ENCODE assay signal across 19 cellular contexts in the genomic region with DNA sequence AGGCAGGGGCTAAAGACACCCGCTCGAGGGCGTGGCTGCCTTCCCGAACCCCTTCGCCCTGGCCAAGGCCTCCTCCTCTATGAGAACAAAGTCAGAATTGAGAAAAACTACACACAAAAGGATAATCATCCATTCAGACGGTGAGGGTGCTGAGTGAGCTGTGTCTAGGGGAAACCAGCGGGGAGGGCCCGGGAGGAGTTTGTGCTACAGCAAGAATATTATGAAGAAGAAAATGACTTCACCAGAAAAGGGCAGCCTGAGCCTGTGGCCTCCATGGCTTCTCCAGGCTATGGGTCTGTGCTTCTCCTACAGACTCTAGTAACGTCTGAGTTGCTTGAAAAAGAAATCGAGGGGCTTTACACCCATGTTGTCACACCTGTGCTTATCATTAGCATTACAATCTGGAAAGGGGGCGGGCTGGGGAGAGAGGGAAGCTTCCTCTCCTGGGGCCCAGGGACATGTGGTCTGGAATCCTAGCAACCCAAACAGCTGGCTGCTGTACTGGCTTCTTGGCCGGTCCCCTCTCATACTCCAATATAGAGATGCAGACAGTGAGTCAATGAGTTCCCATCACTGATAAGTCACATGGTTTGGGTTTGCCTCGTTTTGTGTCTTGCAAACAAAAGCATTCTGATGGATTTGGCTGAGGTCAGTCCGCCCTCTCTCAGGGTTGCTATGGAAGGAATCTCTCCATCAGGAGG. TPM values are rescaled to one million over a fixed set of nuclear protein-coding genes. Genes with fewer than 3 reads are reported as not detected.
DNase-seq lines count a peak whose midpoint lies in the region; ATAC-seq, FAIRE-seq and TF ChIP-seq lines count a peak whose summit lies in the region.
"Had no signal": no experiment of that assay in that cellular context is flagged by ENCODE, and none has a peak within 500 bp of the region (broad histone marks: within the 10 kb centered on the region; RNA-seq: fewer than 3 reads in every experiment).

No MANE protein-coding gene starts in this region.

- H3K27ac ChIP-seq in heart left ventricle (peak overlapping the region in 1 of 12 donors; percentile 48), right atrium auricular region (no peak overlapping the region), SJCRH30 (no peak overlapping the region), iPS-20b (ENCODE audit: low read length) (peak overlapping the region; percentile 2)
- H3K27ac ChIP-seq: psoas muscle had no signal

- H3K9me3 ChIP-seq in heart left ventricle (no peaks in the 10 kb centered on the region), right atrium auricular region (no peaks in the 10 kb centered on the region), SJCRH30 (replicated peaks) (no peaks in the 10 kb centered on the region), iPS-20b (ENCODE audit: insufficient read depth, low read depth, low read length) (no peaks in the 10 kb centered on the region)
- H3K9me3 ChIP-seq: BE2C, psoas muscle had no signal

- ATAC-seq in heart left ventricle = peak in 3 of 4 donors; percentile 37 to 86 (median 69)
- ATAC-seq in activated naive CD8-positive, alpha-beta T cell treated with anti-CD3 and anti-CD28 coated beads, Interleukin-2, amount 50 U/mL, for 24 hours = no peak
- ATAC-seq in left lobe of liver = no peak
- ATAC-seq: activated T-cell treated with anti-CD3 and anti-CD28 coated beads, Interleukin-2, amount 50 U/mL, for 72 hours; effector memory CD8-positive, alpha-beta T cell had no signal

- H3K27me3 ChIP-seq in heart left ventricle = peaks cover 0 to 20% (median 0%) of the 10 kb centered on the region in 9 donors
- no peaks in the 10 kb centered on the region for H3K27me3 ChIP-seq in right atrium auricular region
- no peaks in the 10 kb centered on the region for H3K27me3 ChIP-seq in SJCRH30
- peaks cover 15% of the 10 kb centered on the region for H3K27me3 ChIP-seq in iPS-20b (ENCODE audit: insufficient read depth, low read length)
- H3K27me3 ChIP-seq: BE2C had no signal

- no peak for TF ChIP-seq POLR2A in heart left ventricle (IDR thresholded peaks at IDR 0.05)

- intact Hi-C loops in heart left ventricle (cut with DNase I) = loop anchor here in 8 of 10 donors (2.0 to 10.0 kb wide), 6 partner anchors 412 to 1196 kb away; no protein-coding TSS in a partner anchor

- no peaks in the 10 kb centered on the region for H3K36me3 ChIP-seq in heart left ventricle
- no peaks in the 10 kb centered on the region for H3K36me3 ChIP-seq in right atrium auricular region
- H3K36me3 ChIP-seq in SJCRH30 = no peaks in the 10 kb centered on the region
- H3K36me3 ChIP-seq in iPS-20b (ENCODE audit: insufficient read depth, low read depth, low read length) = no peaks in the 10 kb centered on the region
- H3K36me3 ChIP-seq: BE2C had no signal

- DNase-seq in heart left ventricle (peak in 4 of 5 donors; percentile 28 to 62 (median 38)), right atrium auricular region (ENCODE audit: low spot score) (no peak), SJCRH30 (peak; percentile 65 to 74), urothelium cell line (ENCODE audit: low spot score) (peak; percentile 27), kidney glomerular epithelial cell (lab: John Stamatoyannopoulos, UW) (no peak), left lobe of liver (ENCODE audit: low spot score) (no peak)
- no peak for DNase-seq in activated naive CD8-positive, alpha-beta T cell treated with anti-CD3 and anti-CD28 coated beads, Interleukin-2, amount 50 U/mL, for 24 hours
- DNase-seq: activated CD4-positive, alpha-beta T cell treated with anti-CD3 and anti-CD28 coated beads, Interleukin-2, amount 10 ng/mL, durations not matched to agents 24 days and 14 days; activated T-cell treated with anti-CD3 and anti-CD28 coated beads, Interleukin-2, amount 50 U/mL, for 72 hours; BE2C; effector memory CD8-positive, alpha-beta T cell; GDM1; KBM-7; NCI-H1930; psoas muscle; stimulated activated CD4-positive, alpha-beta T cell treated with anti-CD3 and anti-CD28 coated beads, Interleukin-4, amount 100 ng/mL, for 4 hours; stimulated activated naive CD4-positive, alpha-beta T cell had no signal

- H3K9ac ChIP-seq in iPS-20b (ENCODE audit: low read depth, low read length) = peak overlapping the region; percentile 40; the same call in 1 of the 2 replicates

- H3K4me3 ChIP-seq in heart left ventricle (no peak overlapping the region), right atrium auricular region (no peak overlapping the region), SJCRH30 (no peak overlapping the region), iPS-20b (ENCODE audit: low read length) (peak overlapping the region; percentile 8; the same call in 1 of the 2 replicates)
- H3K4me3 ChIP-seq: psoas muscle had no signal

- no peaks in the 10 kb centered on the region for H3K36me3 Mint-ChIP-seq in activated naive CD8-positive, alpha-beta T cell treated with anti-CD3 and anti-CD28 coated beads, Interleukin-2, amount 50 U/mL, for 24 hours (ENCODE audit: low read depth)
- H3K36me3 Mint-ChIP-seq: mesothelial cell of epicardium had no signal

- H3K27ac Mint-ChIP-seq in activated naive CD8-positive, alpha-beta T cell treated with anti-CD3 and anti-CD28 coated beads, Interleukin-2, amount 50 U/mL, for 24 hours = no peak overlapping the region
- H3K27ac Mint-ChIP-seq: activated CD4-positive, alpha-beta T cell treated with anti-CD3 and anti-CD28 coated beads, Interleukin-2, amount 10 ng/mL, durations not matched to agents 24 days and 14 days; activated T-cell treated with anti-CD3 and anti-CD28 coated beads, Interleukin-2, amount 50 U/mL, for 72 hours; effector memory CD8-positive, alpha-beta T cell; mesothelial cell of epicardium had no signal

- H3K4me1 Mint-ChIP-seq in activated naive CD8-positive, alpha-beta T cell treated with anti-CD3 and anti-CD28 coated beads, Interleukin-2, amount 50 U/mL, for 24 hours = peaks cover 2% of the 10 kb centered on the region

- peaks cover 23% of the 10 kb centered on the region for H3K27me3 Mint-ChIP-seq in activated naive CD8-positive, alpha-beta T cell treated with anti-CD3 and anti-CD28 coated beads, Interleukin-2, amount 50 U/mL, for 24 hours

- H3K4me1 ChIP-seq in heart left ventricle = peaks cover 0 to 6% (median 0%) of the 10 kb centered on the region in 12 donors
- peaks cover 0 to 6% of the 10 kb centered on the region in 2 donors for H3K4me1 ChIP-seq in right atrium auricular region
- H3K4me1 ChIP-seq in SJCRH30 = peaks cover 18% of the 10 kb centered on the region
- peaks cover 30% of the 10 kb centered on the region for H3K4me1 ChIP-seq in iPS-20b (ENCODE audit: insufficient read depth, low read length)
- H3K4me1 ChIP-seq: BE2C, psoas muscle had no signal

- no peak overlapping the region for H3K4me3 Mint-ChIP-seq in activated naive CD8-positive, alpha-beta T cell treated with anti-CD3 and anti-CD28 coated beads, Interleukin-2, amount 50 U/mL, for 24 hours
- H3K4me3 Mint-ChIP-seq: activated CD4-positive, alpha-beta T cell treated with anti-CD3 and anti-CD28 coated beads, Interleukin-2, amount 10 ng/mL, durations not matched to agents 24 days and 14 days; activated T-cell treated with anti-CD3 and anti-CD28 coated beads, Interleukin-2, amount 50 U/mL, for 72 hours; effector memory CD8-positive, alpha-beta T cell; mesothelial cell of epicardium had no signal

- no peak for FAIRE-seq in urothelium cell line (lab: Jason Lieb, UNC)

- H3K9me3 Mint-ChIP-seq in activated naive CD8-positive, alpha-beta T cell treated with anti-CD3 and anti-CD28 coated beads, Interleukin-2, amount 50 U/mL, for 24 hours = no peaks in the 10 kb centered on the region
- H3K9me3 Mint-ChIP-seq: activated CD4-positive, alpha-beta T cell treated with anti-CD3 and anti-CD28 coated beads, Interleukin-2, amount 10 ng/mL, durations not matched to agents 24 days and 14 days; activated T-cell treated with anti-CD3 and anti-CD28 coated beads, Interleukin-2, amount 50 U/mL, for 72 hours; effector memory CD8-positive, alpha-beta T cell; mesothelial cell of epicardium had no signal

- WGBS in heart left ventricle, 4 donors = 57 to 66% (median 63%) methylated on average over 13 to 14 of the region's 14 CpGs

- no peak for TF ChIP-seq CTCF in heart left ventricle (IDR thresholded peaks at IDR 0.05)
- TF ChIP-seq CTCF in right atrium auricular region (IDR thresholded peaks at IDR 0.05) = no peak

RNA-seq across cellular contexts. Expression of gene ARL4C, which starts 52.0 kb away (rescaled TPM):
- total RNA-seq in heart left ventricle = 10 to 100 TPM in 2 of 9 donors, 1 to 10 TPM in 7; 1.1 to 16.3 (median 2.5) TPM
- 1 to 10 TPM in 1 of 2 donors, under 1 TPM in 1; 0.80 to 1.2 TPM for polyA plus RNA-seq in heart left ventricle
- 1 to 10 TPM; 3.1 to 3.4 TPM for total RNA-seq in right atrium auricular region
- total RNA-seq in SJCRH30 (2014; rRNA removed; shearing (Covaris generic)) = 12.2 and 13.0 TPM in 2 replicates
- total RNA-seq in left lobe of liver = 3.0 TPM

Comparison
In these comparisons a context has a peak if more than half of its experiments do, and no peak if none do; other contexts are left out.
1. DNase-seq: peak in heart left ventricle (4 of 5), SJCRH30 (2 of 2) and urothelium cell line (single experiment); none in right atrium auricular region (single experiment), activated naive CD8-positive, alpha-beta T cell treated with anti-CD3 and anti-CD28 coated beads, Interleukin-2, amount 50 U/mL, for 24 hours (single experiment), kidney glomerular epithelial cell (single experiment) and left lobe of liver (single experiment).
2. ATAC-seq: peak in heart left ventricle (3 of 4); none in activated naive CD8-positive, alpha-beta T cell treated with anti-CD3 and anti-CD28 coated beads, Interleukin-2, amount 50 U/mL, for 24 hours (single experiment) and left lobe of liver (single experiment).